ENCODE assay signal across 8 cellular contexts in genomic region chr1:227315500-227316346, GRCh38. TPM values are rescaled to one million over a fixed set of nuclear protein-coding genes. Genes with fewer than 3 reads are reported as not detected.
DNase-seq lines count a peak whose midpoint lies in the region; TF ChIP-seq lines count a peak whose summit lies in the region.

No MANE protein-coding gene starts in this region.

- DNase-seq in DMS53 (lab: John Stamatoyannopoulos, UW), result peak; percentile 59
- peak; percentile 72 for DNase-seq in NB4 (ENCODE audit: low read depth)
- peak; percentile 70 for DNase-seq in colonic mucosa
- DNase-seq in mesenchymal stem cell, result peak; percentile 83
- no peak for DNase-seq in 8988T
- DNase-seq in effector memory CD4-positive, alpha-beta T cell, result no peak
- DNase-seq in NCI-H1694 treated with DMSO at 0.1 percent for 48 hours (lab: John Stamatoyannopoulos, UW), result no peak
- DNase-seq in GOT3 (lab: John Stamatoyannopoulos, UW), result no peak

- peak overlapping the region; percentile 79 for H3K4me3 ChIP-seq in NB4 (ENCODE audit: low read depth, low read length)
- peak overlapping the region; percentile 50 for H3K4me3 ChIP-seq in colonic mucosa
- peak overlapping the region; percentile 40 to 89 for H3K4me3 ChIP-seq in mesenchymal stem cell (ENCODE audit: insufficient read depth in 1 of 2, low read depth in 1 of 2, low read length in 2 of 2)
- H3K4me3 ChIP-seq in effector memory CD4-positive, alpha-beta T cell (ENCODE audit: insufficient read depth, low read depth, low read length, poor library complexity, severe bottlenecking), result no peak overlapping the region

- no peak overlapping the region for H2BK12ac ChIP-seq in mesenchymal stem cell (ENCODE audit: low read length in 2 of 2)

- H2BK120ac ChIP-seq in mesenchymal stem cell (ENCODE audit: low read depth, low read length), result no peak overlapping the region

- H3K36me3 ChIP-seq in colonic mucosa (no peaks in the 10 kb centered on the region), mesenchymal stem cell (ENCODE audit: control insufficient read depth in 1 of 2, insufficient read depth in 2 of 2, low read depth in 1 of 2, low read length in 2 of 2) (peaks cover 0 to 4% of the 10 kb centered on the region in 2 experiments)
- no peaks in the 10 kb centered on the region for H3K36me3 ChIP-seq in effector memory CD4-positive, alpha-beta T cell (ENCODE audit: control insufficient read depth, insufficient read depth, low read length)

- H3K27ac ChIP-seq in colonic mucosa, result peak overlapping the region; percentile 93
- no peak overlapping the region for H3K27ac ChIP-seq in mesenchymal stem cell (ENCODE audit: low read length, poor library complexity, severe bottlenecking)
- H3K27ac ChIP-seq in effector memory CD4-positive, alpha-beta T cell (ENCODE audit: insufficient read depth, low read length, poor library complexity, severe bottlenecking), result no peak overlapping the region

- TF ChIP-seq CTCF in NB4 (IDR thresholded peaks at IDR 0.05; ENCODE audit: low read depth, low read length) (no peak), colonic mucosa (IDR thresholded peaks at IDR 0.05) (no peak)

- H2BK15ac ChIP-seq in mesenchymal stem cell (ENCODE audit: low read depth, poor library complexity, severe bottlenecking), result no peak overlapping the region

- H3K9me3 ChIP-seq in colonic mucosa, result no peaks in the 10 kb centered on the region
- H3K9me3 ChIP-seq in mesenchymal stem cell (ENCODE audit: control insufficient read depth, low read length), result no peaks in the 10 kb centered on the region
- H3K9me3 ChIP-seq in effector memory CD4-positive, alpha-beta T cell (ENCODE audit: control insufficient read depth, low read length), result no peaks in the 10 kb centered on the region

- WGBS in mesenchymal stem cell, result 0% methylated on average over 5 of the region's 7 CpGs

- H3K27me3 ChIP-seq in colonic mucosa (no peaks in the 10 kb centered on the region), mesenchymal stem cell (ENCODE audit: control insufficient read depth in 1 of 2, insufficient read depth in 1 of 2, low read length in 2 of 2) (no peaks in the 10 kb centered on the region)
- H3K27me3 ChIP-seq in effector memory CD4-positive, alpha-beta T cell (replicated peaks; ENCODE audit: control insufficient read depth, insufficient read depth, low read length, poor library complexity, severe bottlenecking), result peaks cover 47% of the 10 kb centered on the region

- no peak overlapping the region for H2AK5ac ChIP-seq in mesenchymal stem cell (ENCODE audit: low read length, severe bottlenecking)

- peak overlapping the region in 1 of 2 experiments; percentile 28 for H3K14ac ChIP-seq in mesenchymal stem cell (ENCODE audit: low read length in 2 of 2)

- H2AFZ ChIP-seq in mesenchymal stem cell (ENCODE audit: low read depth, low read length), result no peak overlapping the region

- peak overlapping the region in 1 of 2 donors; percentile 70 for H3K9ac ChIP-seq in colonic mucosa (ENCODE audit: low read depth in 2 of 2, low read length in 2 of 2)
- H3K9ac ChIP-seq in mesenchymal stem cell (ENCODE audit: low read length), result peak overlapping the region; percentile 89

- no peak overlapping the region for H4K91ac ChIP-seq in mesenchymal stem cell (ENCODE audit: low read length)

- H3K23ac ChIP-seq in mesenchymal stem cell (ENCODE audit: low read length in 2 of 2), result no peak overlapping the region

- no peak overlapping the region for H2BK5ac ChIP-seq in mesenchymal stem cell (ENCODE audit: low read depth, low read length, poor library complexity, severe bottlenecking)

- H3K79me1 ChIP-seq in mesenchymal stem cell (replicated peaks; ENCODE audit: low read length, poor library complexity, severe bottlenecking), result peaks cover 2% of the 10 kb centered on the region

- H3K4ac ChIP-seq in mesenchymal stem cell (ENCODE audit: low read depth in 1 of 2, low read length in 2 of 2), result no peak overlapping the region

- intact Hi-C loops in colonic mucosa (cut with DNase I), result no loop called here

- H3K4me1 ChIP-seq in colonic mucosa (no peaks in the 10 kb centered on the region), mesenchymal stem cell (ENCODE audit: control insufficient read depth, insufficient read depth, low read depth, low read length) (peaks cover 8% of the 10 kb centered on the region)
- peaks cover 5% of the 10 kb centered on the region for H3K4me1 ChIP-seq in effector memory CD4-positive, alpha-beta T cell (ENCODE audit: control insufficient read depth, insufficient read depth, low read length, poor library complexity, severe bottlenecking)

- TF ChIP-seq POLR2A in NB4 (IDR thresholded peaks at IDR 0.05; ENCODE audit: extremely low read depth, insufficient read length), result no peak

- peak overlapping the region; percentile 59 for H3K4me2 ChIP-seq in mesenchymal stem cell (ENCODE audit: low read length, poor library complexity, severe bottlenecking)

- H3K18ac ChIP-seq in mesenchymal stem cell (ENCODE audit: low read depth in 1 of 2, low read length in 2 of 2), result no peak overlapping the region

- H4K8ac ChIP-seq in mesenchymal stem cell (ENCODE audit: low read length), result no peak overlapping the region

RNA-seq across cellular contexts. Expression of gene CDC42BPA, which starts 2.6 kb away (rescaled TPM):
- 10 to 100 TPM; 26.4 to 36.6 TPM for total RNA-seq in colonic mucosa
- 23.2 TPM for polyA plus RNA-seq in mesenchymal stem cell (2013, experiment 1 of 2)
- 23.2 TPM for polyA plus RNA-seq in mesenchymal stem cell (2013, experiment 2 of 2)

Comparison
In these comparisons a context has a peak if more than half of its experiments do, and no peak if none do; other contexts are left out.
1. DNase-seq: peak in DMS53 (single experiment), NB4 (single experiment), colonic mucosa (single experiment) and mesenchymal stem cell (single experiment); none in 8988T (single experiment), effector memory CD4-positive, alpha-beta T cell (0 of 3), NCI-H1694 treated with DMSO at 0.1 percent for 48 hours (single experiment) and GOT3 (single experiment).